1 cellular context compared by ENCODE assay signal in the genomic region with DNA sequence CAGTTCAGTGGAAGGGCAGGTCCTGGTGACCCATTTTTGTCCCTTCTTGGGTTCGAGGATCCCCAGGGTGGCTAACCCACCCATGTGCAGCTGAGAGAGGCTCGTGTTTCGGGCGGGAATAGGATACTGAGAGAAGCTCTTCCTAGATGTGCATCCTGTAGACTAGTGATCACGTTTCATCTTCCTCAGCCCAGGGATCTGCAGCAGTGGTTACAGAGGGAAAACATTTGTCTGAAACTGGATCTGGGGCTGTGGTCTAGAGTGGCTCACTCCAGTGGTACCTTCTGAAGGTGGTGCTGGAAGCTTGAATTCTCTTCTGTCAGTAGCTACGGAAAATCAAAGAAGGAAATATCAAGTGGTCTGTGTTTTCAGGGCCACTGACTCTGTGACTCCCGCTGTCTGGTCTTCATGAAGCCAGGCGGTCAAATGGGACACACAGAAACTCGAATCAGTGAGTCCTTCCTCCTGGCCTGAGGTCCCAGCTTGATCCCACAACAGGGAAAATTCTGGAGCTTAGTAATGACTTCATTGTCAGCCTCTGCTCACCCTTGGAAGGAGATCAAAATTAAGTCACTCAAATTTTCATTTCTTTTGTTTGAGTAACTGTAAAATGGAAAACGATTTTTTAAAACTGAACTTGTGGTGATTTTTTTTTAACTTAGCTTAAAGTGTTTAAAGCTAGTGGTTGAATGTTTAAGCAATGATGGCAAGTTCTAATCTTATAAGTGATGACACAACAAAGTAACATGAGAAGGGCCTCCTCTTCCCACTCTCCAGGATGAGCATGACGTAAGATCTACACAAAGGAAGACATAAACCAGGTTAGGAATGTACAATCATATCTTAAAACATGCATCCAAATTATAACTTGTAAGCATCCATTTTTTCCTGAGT.
A peak's percentile ranks its signal among the peaks of the same experiment; 100 is the strongest.
TF ChIP-seq lines count a peak whose summit lies in the region.

No MANE protein-coding gene starts in this region.

TF ChIP-seq in SK-N-SH, 30 proteins besides CTCF, POLR2A, EP300 and RAD21 (continued from another document):
- TF ChIP-seq, protein P1, sequence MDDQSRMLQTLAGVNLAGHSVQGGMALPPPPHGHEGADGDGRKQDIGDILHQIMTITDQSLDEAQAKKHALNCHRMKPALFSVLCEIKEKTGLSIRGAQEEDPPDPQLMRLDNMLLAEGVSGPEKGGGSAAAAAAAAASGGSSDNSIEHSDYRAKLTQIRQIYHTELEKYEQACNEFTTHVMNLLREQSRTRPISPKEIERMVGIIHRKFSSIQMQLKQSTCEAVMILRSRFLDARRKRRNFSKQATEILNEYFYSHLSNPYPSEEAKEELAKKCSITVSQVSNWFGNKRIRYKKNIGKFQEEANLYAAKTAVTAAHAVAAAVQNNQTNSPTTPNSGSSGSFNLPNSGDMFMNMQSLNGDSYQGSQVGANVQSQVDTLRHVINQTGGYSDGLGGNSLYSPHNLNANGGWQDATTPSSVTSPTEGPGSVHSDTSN (IDR thresholded peaks at IDR 0.05): peak; percentile 62
- TF ChIP-seq MEF2A (IDR thresholded peaks at IDR 0.05; ENCODE audit: borderline replicate concordance, low read depth): peak; percentile 98
- TF ChIP-seq RCOR1 (IDR thresholded peaks at IDR 0.05; ENCODE audit: low read length): no peak
- peak; percentile 79 for TF ChIP-seq JUND (IDR thresholded peaks at IDR 0.05)
- TF ChIP-seq SIN3A (IDR thresholded peaks at IDR 0.05; ENCODE audit: borderline replicate concordance, low read depth, low read length): no peak
- TF ChIP-seq NFIC (IDR thresholded peaks at IDR 0.05; ENCODE audit: borderline replicate concordance): peak; percentile 57; the same call in 1 of the 2 replicates
- no peak for TF ChIP-seq GATA2 (CRISPR knock-in tag; IDR thresholded peaks at IDR 0.05)
- TF ChIP-seq YY1 (IDR thresholded peaks at IDR 0.05; ENCODE audit: low read depth): peak; percentile 20; the same call in 1 of the 2 replicates
- TF ChIP-seq ELF1 (IDR thresholded peaks at IDR 0.05): no peak
- no peak for TF ChIP-seq RFX5 (IDR thresholded peaks at IDR 0.05; ENCODE audit: low read length)
- TF ChIP-seq, protein P2, sequence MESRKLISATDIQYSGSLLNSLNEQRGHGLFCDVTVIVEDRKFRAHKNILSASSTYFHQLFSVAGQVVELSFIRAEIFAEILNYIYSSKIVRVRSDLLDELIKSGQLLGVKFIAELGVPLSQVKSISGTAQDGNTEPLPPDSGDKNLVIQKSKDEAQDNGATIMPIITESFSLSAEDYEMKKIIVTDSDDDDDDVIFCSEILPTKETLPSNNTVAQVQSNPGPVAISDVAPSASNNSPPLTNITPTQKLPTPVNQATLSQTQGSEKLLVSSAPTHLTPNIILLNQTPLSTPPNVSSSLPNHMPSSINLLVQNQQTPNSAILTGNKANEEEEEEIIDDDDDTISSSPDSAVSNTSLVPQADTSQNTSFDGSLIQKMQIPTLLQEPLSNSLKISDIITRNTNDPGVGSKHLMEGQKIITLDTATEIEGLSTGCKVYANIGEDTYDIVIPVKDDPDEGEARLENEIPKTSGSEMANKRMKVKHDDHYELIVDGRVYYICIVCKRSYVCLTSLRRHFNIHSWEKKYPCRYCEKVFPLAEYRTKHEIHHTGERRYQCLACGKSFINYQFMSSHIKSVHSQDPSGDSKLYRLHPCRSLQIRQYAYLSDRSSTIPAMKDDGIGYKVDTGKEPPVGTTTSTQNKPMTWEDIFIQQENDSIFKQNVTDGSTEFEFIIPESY (IDR thresholded peaks at IDR 0.05; ENCODE audit: borderline replicate concordance, low read depth): no peak
- TF ChIP-seq TAF1 (IDR thresholded peaks at IDR 0.05; ENCODE audit: borderline replicate concordance, low read depth, low read length): no peak
